ENCODE assay signal across 14 cellular contexts in genomic region chr22:25736378-25737011, GRCh38. TPM values are rescaled to one million over a fixed set of nuclear protein-coding genes. Genes with fewer than 3 reads are reported as not detected.
DNase-seq lines count a peak whose midpoint lies in the region; ATAC-seq and TF ChIP-seq lines count a peak whose summit lies in the region.
"Had no signal": no experiment of that assay in that cellular context is flagged by ENCODE, and none has a peak within 500 bp of the region (broad histone marks: within the 10 kb centered on the region; RNA-seq: fewer than 3 reads in every experiment).

No MANE protein-coding gene starts in this region.

- H3K36me3 Mint-ChIP-seq in activated T-helper 2 cell treated with anti-CD3 and anti-CD28 coated beads, Interferon-gamma antibody, Interleukin-2, Interleukin-4, amounts not matched to agents 10 μg/mL and 5 μg/mL and 100 μg/mL, durations not matched to agents 14 hours and 24 hours and 36 hours (ENCODE audit: low read depth), result peaks cover 50% of the 10 kb centered on the region
- H3K36me3 Mint-ChIP-seq in glutamatergic neuron (ENCODE audit: unreplicated experiment), result no peaks in the 10 kb centered on the region

- no peak overlapping the region for H3K4me3 ChIP-seq in NB4 (ENCODE audit: low read depth, low read length)
- H3K4me3 ChIP-seq: thyroid gland had no signal

- no peak for ATAC-seq in esophagus mucosa

- TF ChIP-seq CTCF in NB4 (IDR thresholded peaks at IDR 0.05; ENCODE audit: low read depth, low read length) (no peak), glutamatergic neuron (IDR thresholded peaks at IDR 0.05; ENCODE audit: partially characterized antibody, unreplicated experiment) (no peak)

- no peak for TF ChIP-seq POLR2A in NB4 (IDR thresholded peaks at IDR 0.05; ENCODE audit: extremely low read depth, insufficient read length)

- intact Hi-C loops in activated T-helper 2 cell treated with anti-CD3 and anti-CD28 coated beads, Interferon-gamma antibody, Interleukin-2, Interleukin-4, amounts not matched to agents 10 μg/mL and 5 μg/mL and 100 μg/mL, durations not matched to agents 14 hours and 24 hours and 36 hours (cut with micrococcal nuclease), result loop anchor here (1.0 to 2.0 kb wide), 4 partner anchors 10 to 250 kb away; no protein-coding TSS in a partner anchor

- no peaks in the 10 kb centered on the region for H3K27me3 Mint-ChIP-seq in activated T-helper 2 cell treated with anti-CD3 and anti-CD28 coated beads, Interferon-gamma antibody, Interleukin-2, Interleukin-4, amounts not matched to agents 10 μg/mL and 5 μg/mL and 100 μg/mL, durations not matched to agents 14 hours and 24 hours and 36 hours (ENCODE audit: low read depth)
- peaks cover 5% of the 10 kb centered on the region for H3K27me3 Mint-ChIP-seq in glutamatergic neuron (ENCODE audit: unreplicated experiment)

- DNase-seq in activated CD4-positive, alpha-beta T cell treated with anti-CD3 and anti-CD28 coated beads for 48 hours, result peak; percentile 68
- no peak for DNase-seq in activated CD4-positive, alpha-beta T cell treated with anti-CD3 and anti-CD28 coated beads, Interleukin-2, amount 50 U/mL, for 1 hour
- peak; percentile 44 for DNase-seq in NB4 (ENCODE audit: low read depth)
- peak; percentile 74 for DNase-seq in activated T-helper 2 cell treated with anti-CD3 and anti-CD28 coated beads, Interferon-gamma antibody, Interleukin-2, Interleukin-4, amounts not matched to agents 10 μg/mL and 5 μg/mL and 100 μg/mL, durations not matched to agents 14 hours and 24 hours and 36 hours (ENCODE audit: low spot score)
- DNase-seq in stimulated activated CD8-positive, alpha-beta memory T cell treated with anti-CD3 and anti-CD28 coated beads, Interleukin-4, amount 100 ng/mL, for 24 hours (ENCODE audit: low read depth), result peak; percentile 6
- no peak for DNase-seq in NCI-H510A (lab: John Stamatoyannopoulos, UW)
- DNase-seq in glutamatergic neuron, result no peak
- DNase-seq: DMS 273 treated with DMSO at 0.1 percent for 48 hours, NCI-H187, NCI-H524 treated with DMSO at 0.1 percent for 48 hours, RPMI8226, thyroid gland had no signal

- H3K4me3 Mint-ChIP-seq in activated T-helper 2 cell treated with anti-CD3 and anti-CD28 coated beads, Interferon-gamma antibody, Interleukin-2, Interleukin-4, amounts not matched to agents 10 μg/mL and 5 μg/mL and 100 μg/mL, durations not matched to agents 14 hours and 24 hours and 36 hours (ENCODE audit: low read depth), result peak overlapping the region; percentile 54
- H3K4me3 Mint-ChIP-seq in glutamatergic neuron (ENCODE audit: unreplicated experiment), result no peak overlapping the region

- H3K4me1 Mint-ChIP-seq in activated T-helper 2 cell treated with anti-CD3 and anti-CD28 coated beads, Interferon-gamma antibody, Interleukin-2, Interleukin-4, amounts not matched to agents 10 μg/mL and 5 μg/mL and 100 μg/mL, durations not matched to agents 14 hours and 24 hours and 36 hours (ENCODE audit: low read depth), result peaks cover 56% of the 10 kb centered on the region
- no peaks in the 10 kb centered on the region for H3K4me1 Mint-ChIP-seq in glutamatergic neuron (ENCODE audit: low read depth, unreplicated experiment)

- H3K9me3 Mint-ChIP-seq in activated T-helper 2 cell treated with anti-CD3 and anti-CD28 coated beads, Interferon-gamma antibody, Interleukin-2, Interleukin-4, amounts not matched to agents 10 μg/mL and 5 μg/mL and 100 μg/mL, durations not matched to agents 14 hours and 24 hours and 36 hours, result peaks cover 5% of the 10 kb centered on the region
- H3K9me3 Mint-ChIP-seq in glutamatergic neuron (ENCODE audit: unreplicated experiment), result no peaks in the 10 kb centered on the region

- H3K27ac Mint-ChIP-seq in activated T-helper 2 cell treated with anti-CD3 and anti-CD28 coated beads, Interferon-gamma antibody, Interleukin-2, Interleukin-4, amounts not matched to agents 10 μg/mL and 5 μg/mL and 100 μg/mL, durations not matched to agents 14 hours and 24 hours and 36 hours, result peak overlapping the region; percentile 99
- H3K27ac Mint-ChIP-seq in glutamatergic neuron (ENCODE audit: unreplicated experiment), result no peak overlapping the region

RNA-seq across cellular contexts. Expression of gene MYO18B, which starts 5.5 kb away (rescaled TPM):
- 6.0 and 6.1 TPM in 2 replicates for total RNA-seq in activated T-helper 2 cell treated with anti-CD3 and anti-CD28 coated beads, Interferon-gamma antibody, Interleukin-2, Interleukin-4, amounts not matched to agents 10 μg/mL and 5 μg/mL and 100 μg/mL, durations not matched to agents 14 hours and 24 hours and 36 hours
- 0.16 TPM for total RNA-seq in esophagus mucosa
- 0.25 TPM for total RNA-seq in glutamatergic neuron (ENCODE audit: unreplicated experiment)
- total RNA-seq: A172 had no signal

Comparison
In these comparisons a context has a peak if more than half of its experiments do, and no peak if none do; other contexts are left out.
1. DNase-seq: peak in activated CD4-positive, alpha-beta T cell treated with anti-CD3 and anti-CD28 coated beads for 48 hours (single experiment), NB4 (single experiment), activated T-helper 2 cell treated with anti-CD3 and anti-CD28 coated beads, Interferon-gamma antibody, Interleukin-2, Interleukin-4, amounts not matched to agents 10 μg/mL and 5 μg/mL and 100 μg/mL, durations not matched to agents 14 hours and 24 hours and 36 hours (single experiment) and stimulated activated CD8-positive, alpha-beta memory T cell treated with anti-CD3 and anti-CD28 coated beads, Interleukin-4, amount 100 ng/mL, for 24 hours (single experiment); none in activated CD4-positive, alpha-beta T cell treated with anti-CD3 and anti-CD28 coated beads, Interleukin-2, amount 50 U/mL, for 1 hour (single experiment), NCI-H510A (single experiment) and glutamatergic neuron (single experiment).